In the genomic region with DNA sequence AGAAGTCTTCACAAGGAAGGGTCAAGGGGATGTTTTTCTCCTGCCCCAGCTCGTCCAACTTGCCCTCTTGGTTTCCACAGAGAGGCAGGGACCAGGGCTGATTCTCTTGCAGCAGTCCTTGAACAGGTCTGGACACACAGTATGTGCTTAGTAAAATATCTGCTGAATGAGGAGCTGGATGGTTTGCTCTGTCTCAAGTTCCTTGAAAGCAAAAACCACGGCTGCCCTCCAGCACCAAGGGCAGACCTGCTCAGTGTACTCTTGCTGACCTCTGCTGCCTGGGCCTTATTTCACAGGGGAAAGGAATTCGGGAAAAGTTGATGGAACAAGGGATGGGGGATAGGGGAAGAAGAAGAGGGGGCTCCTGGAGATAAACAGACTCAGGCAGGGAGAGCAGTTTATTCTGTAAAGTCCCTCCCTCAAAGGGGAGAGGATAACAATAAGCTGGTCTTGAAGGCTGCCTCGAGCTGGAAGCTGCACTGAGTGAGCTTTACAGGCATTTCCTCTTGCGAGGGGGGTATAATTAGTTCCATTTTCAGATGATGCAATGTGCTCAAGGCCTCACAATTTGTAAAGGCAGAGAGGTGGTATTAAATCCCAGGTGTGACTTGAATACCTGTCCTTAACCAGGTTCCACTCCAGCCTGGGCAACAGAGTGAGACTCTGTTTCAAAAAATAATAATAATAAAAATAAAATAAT, we compare ENCODE assay signal across 16 cellular contexts. TPM values are rescaled to one million over a fixed set of nuclear protein-coding genes. Genes with fewer than 3 reads are reported as not detected.
DNase-seq lines count a peak whose midpoint lies in the region; ATAC-seq, FAIRE-seq and TF ChIP-seq lines count a peak whose summit lies in the region.
"Had no signal": no experiment of that assay in that cellular context is flagged by ENCODE, and none has a peak within 500 bp of the region (broad histone marks: within the 10 kb centered on the region; RNA-seq: fewer than 3 reads in every experiment).

No MANE protein-coding gene starts in this region.

- H3K9me3 Mint-ChIP-seq in dendritic cell treated with granulocyte-macrophage colony-stimulating factor and Interleukin-4, amounts not matched to agents 40 ng/mL and 50 ng/mL, for 4 days = peaks cover 8% of the 10 kb centered on the region

- DNase-seq in HepG2 (ENCODE audit: low spot score) (no peak), right lobe of liver (no peak), NOMO-1 treated with dmso at 0.1 percent for 144 hours (lab: John Stamatoyannopoulos, UW; ENCODE audit: unreplicated experiment) (peak; percentile 72), upper lobe of left lung (peak in 1 of 2 donors; percentile 32), SJCRH30 (no peak)
- DNase-seq: activated T-cell treated with anti-CD3 and anti-CD28 coated beads, Interleukin-2, amount 50 U/mL, for 48 hours; CD4-positive, alpha-beta memory T cell; foreskin melanocyte; NCI-H510A treated with DMSO at 0.1 percent for 48 hours; retina; T-helper 17 cell had no signal

- in situ Hi-C loops in HepG2 (cut with HindIII; ENCODE audit: extremely low pct_ligation_motif_present, low pct_unique_long_range_greater_than_20kb) = no loop called here

- intact Hi-C loops in HepG2 (cut with micrococcal nuclease; ENCODE audit: unreplicated experiment) = no loop called here
- intact Hi-C loops in right lobe of liver (cut with DNase I) = no loop called here
- intact Hi-C loops in dendritic cell treated with granulocyte-macrophage colony-stimulating factor and Interleukin-4, amounts not matched to agents 40 ng/mL and 50 ng/mL, for 4 days (cut with micrococcal nuclease) = no loop called here

- TF ChIP-seq POLR2A in HepG2 (IDR thresholded peaks at IDR 0.05; ENCODE audit: insufficient read depth in 1 of 2, low read depth in 2 of 2, low read length in 2 of 2) (no peak), right lobe of liver (IDR thresholded peaks at IDR 0.05) (no peak), upper lobe of left lung (IDR thresholded peaks at IDR 0.05) (no peak)

- TF ChIP-seq EP300 in HepG2 (IDR thresholded peaks at IDR 0.05; ENCODE audit: low read depth in 2 of 2, low read length in 2 of 2) = no peak
- TF ChIP-seq EP300 in HepG2 (CRISPR knock-in tag; IDR thresholded peaks at IDR 0.05; ENCODE audit: borderline replicate concordance) = no peak
- TF ChIP-seq EP300 in upper lobe of left lung (IDR thresholded peaks at IDR 0.05) = no peak

- no peak overlapping the region for H3K4me3 ChIP-seq in HepG2 (replicated peaks in 1 of 3; ENCODE audit: insufficient read depth in 1 of 3, low read depth in 2 of 3, low read length in 3 of 3)
- no peak overlapping the region for H3K4me3 ChIP-seq in right lobe of liver
- no peak overlapping the region for H3K4me3 ChIP-seq in upper lobe of left lung
- no peak overlapping the region for H3K4me3 ChIP-seq in SJCRH30

- H3K9me3 ChIP-seq in HepG2 (ENCODE audit: low read length) (no peaks in the 10 kb centered on the region), right lobe of liver (no peaks in the 10 kb centered on the region), upper lobe of left lung (no peaks in the 10 kb centered on the region), SJCRH30 (replicated peaks) (no peaks in the 10 kb centered on the region)

- H3K36me3 Mint-ChIP-seq in dendritic cell treated with granulocyte-macrophage colony-stimulating factor and Interleukin-4, amounts not matched to agents 40 ng/mL and 50 ng/mL, for 4 days (ENCODE audit: low read depth) = no peaks in the 10 kb centered on the region
- H3K36me3 Mint-ChIP-seq: CD4-positive, alpha-beta memory T cell; memory B cell had no signal

- H3K9ac ChIP-seq in HepG2 (ENCODE audit: insufficient read depth, low read depth, low read length) = no peak overlapping the region

- H3K27ac Mint-ChIP-seq in dendritic cell treated with granulocyte-macrophage colony-stimulating factor and Interleukin-4, amounts not matched to agents 40 ng/mL and 50 ng/mL, for 4 days = peak overlapping the region; percentile 7
- H3K27ac Mint-ChIP-seq: memory B cell, T-helper 17 cell had no signal

- H2AFZ ChIP-seq in HepG2 (ENCODE audit: low read length) = no peak overlapping the region

- BruUV-seq in HepG2 (replicated peaks; lab: Mats Ljungman, UMichigan) = no TSS peak

- CTCF ChIA-PET in HepG2 (lab: Yijun Ruan, JAX; ENCODE audit: low intra/inter-chr PET ratio, low total read pairs) = no interaction called here

- no peak for TF ChIP-seq CTCF in HepG2 (CRISPR knock-in tag; IDR thresholded peaks at IDR 0.05)
- TF ChIP-seq CTCF in right lobe of liver (IDR thresholded peaks at IDR 0.05) = peak in 1 of 4 donors; percentile 29
- peak in 1 of 6 experiments; percentile 15 for TF ChIP-seq CTCF in upper lobe of left lung (IDR thresholded peaks at IDR 0.05)

- H3K27ac ChIP-seq in HepG2 (ENCODE audit: extremely low read length, insufficient read depth, low read length) (no peak overlapping the region), right lobe of liver (no peak overlapping the region), upper lobe of left lung (peak overlapping the region in 3 of 4 donors; percentile 6 to 48 (median 16)), SJCRH30 (no peak overlapping the region)

- no peaks in the 10 kb centered on the region for H4K20me1 ChIP-seq in HepG2 (ENCODE audit: insufficient read depth, low read length)

- H3K4me3 Mint-ChIP-seq in dendritic cell treated with granulocyte-macrophage colony-stimulating factor and Interleukin-4, amounts not matched to agents 40 ng/mL and 50 ng/mL, for 4 days = no peak overlapping the region
- H3K4me3 Mint-ChIP-seq: CD4-positive, alpha-beta memory T cell; memory B cell; T-helper 17 cell had no signal

- H3K4me1 ChIP-seq in HepG2 (ENCODE audit: insufficient read depth, low read length) (peaks cover under 1% of the 10 kb centered on the region; the same call in 1 of the 2 replicates), right lobe of liver (peaks cover 0 to 89% (median 21%) of the 10 kb centered on the region in 4 donors), upper lobe of left lung (peaks cover 47 to 94% (median 71%) of the 10 kb centered on the region in 4 donors), SJCRH30 (no peaks in the 10 kb centered on the region)

- no peak for FAIRE-seq in HepG2 (lab: Jason Lieb, UNC)

- POLR2A ChIA-PET in HepG2 (lab: Yijun Ruan, JAX) = no interaction called here

- WGBS in HepG2 (ENCODE audit: low lambda C conversion rate) = 21% methylated on average over 5 of the region's 5 CpGs
- 24% methylated on average over 4 of the region's 5 CpGs for WGBS in right lobe of liver (ENCODE audit: insufficient coverage, low coverage, low lambda C conversion rate, missing lambda C conversion rate)
- 14 to 29% methylated on average over 5 of the region's 5 CpGs for WGBS in upper lobe of left lung, 2 donors

- no peaks in the 10 kb centered on the region for H3K36me3 ChIP-seq in HepG2 (replicated peaks in 1 of 2; ENCODE audit: control insufficient read depth in 1 of 2, insufficient read depth in 2 of 2, low read length in 2 of 2)
- H3K36me3 ChIP-seq in right lobe of liver = peaks cover 0 to 3% (median 0%) of the 10 kb centered on the region in 4 donors
- H3K36me3 ChIP-seq in upper lobe of left lung = no peaks in the 10 kb centered on the region
- H3K36me3 ChIP-seq in SJCRH30 = no peaks in the 10 kb centered on the region

- no peak overlapping the region for H3K4me2 ChIP-seq in HepG2 (ENCODE audit: low read depth, low read length)

- H3K4me1 Mint-ChIP-seq in dendritic cell treated with granulocyte-macrophage colony-stimulating factor and Interleukin-4, amounts not matched to agents 40 ng/mL and 50 ng/mL, for 4 days (ENCODE audit: low read depth) = peaks cover 46% of the 10 kb centered on the region
- H3K4me1 Mint-ChIP-seq: memory B cell had no signal

- H3K27me3 Mint-ChIP-seq in dendritic cell treated with granulocyte-macrophage colony-stimulating factor and Interleukin-4, amounts not matched to agents 40 ng/mL and 50 ng/mL, for 4 days = peaks cover 3% of the 10 kb centered on the region
- H3K27me3 Mint-ChIP-seq: CD4-positive, alpha-beta memory T cell; memory B cell had no signal

- ATAC-seq in HepG2 = no peak
- ATAC-seq in right lobe of liver = no peak
- ATAC-seq in upper lobe of left lung (ENCODE audit: low FRiP score in 2 of 2) = no peak
- ATAC-seq in GM21723 (IDR thresholded peaks at IDR 0.05; ENCODE audit: unreplicated experiment) = no peak
- ATAC-seq in GM21717 (IDR thresholded peaks at IDR 0.05; ENCODE audit: unreplicated experiment) = no peak
- ATAC-seq: T-helper 17 cell had no signal

- H3K27me3 ChIP-seq in HepG2 (ENCODE audit: control insufficient read depth in 1 of 2, insufficient read depth in 2 of 2, low read length in 2 of 2) (0 out of 5 replicates have a peak, but pooled peaks cover 0 to 1% of the 10 kb centered on the region in 2 experiments), right lobe of liver (no peaks in the 10 kb centered on the region), upper lobe of left lung (no peaks in the 10 kb centered on the region), SJCRH30 (no peaks in the 10 kb centered on the region)

- no peak for TF ChIP-seq RAD21 in HepG2 (CRISPR knock-in tag; IDR thresholded peaks at IDR 0.05)

- H3K79me2 ChIP-seq in HepG2 (ENCODE audit: insufficient read depth, low read length) = no peaks in the 10 kb centered on the region

RNA-seq across cellular contexts. Expression of a gene that starts 10.3 kb away (rescaled TPM):
- total RNA-seq in HepG2 (2016; rRNA removed; fragmentation: Illumina TruSeq; extraction: Trizol) (0.04 TPM in 1 of 2 replicates, not detected in the other), right lobe of liver (10 to 100 TPM in 2 of 6 experiments, 1 to 10 TPM in 4; 3.2 to 54.3 (median 6.7) TPM), upper lobe of left lung (10 to 100 TPM in 5 of 6 donors, 1 to 10 TPM in 1; 8.9 to 34.6 (median 17.3) TPM)
- not detected in 2 replicates for total RNA-seq in HepG2 (2016; cell fraction: cytosol; rRNA removed; fragmentation: Illumina TruSeq; extraction: Trizol; ENCODE audit: low read depth)
- 0.04 TPM in 1 of 2 replicates, not detected in the other for total RNA-seq in HepG2 (2016; cell fraction: insoluble cytoplasmic fraction; rRNA removed; fragmentation: Illumina TruSeq; extraction: Trizol)
- not detected in 2 replicates for total RNA-seq in HepG2 (2016; cell fraction: membrane; rRNA removed; fragmentation: Illumina TruSeq; extraction: Trizol)
- not detected in 2 replicates for total RNA-seq in HepG2 (2016; cell fraction: nucleus; rRNA removed; fragmentation: Illumina TruSeq; extraction: Trizol)
- polyA plus RNA-seq in HepG2 (2011; rRNA removed) = 0.03 TPM in 1 of 2 replicates, not detected in the other
- 0.01 TPM in 1 of 2 replicates, not detected in the other for polyA plus RNA-seq in HepG2 (2011; cell fraction: cytosol; rRNA removed)
- polyA plus RNA-seq in HepG2 (2011; cell fraction: nucleus; rRNA removed) = not detected in 2 replicates
- polyA plus RNA-seq in HepG2 (2012) = not detected in 2 replicates
- polyA plus RNA-seq in HepG2 (2016; cell fraction: cytosol; fragmentation: Illumina TruSeq; extraction: Trizol; ENCODE audit: low read depth) = not detected in 2 replicates
- polyA plus RNA-seq in HepG2 (2016; cell fraction: insoluble cytoplasmic fraction; fragmentation: Illumina TruSeq; extraction: Trizol; ENCODE audit: low read depth) = not detected in 2 replicates
- polyA plus RNA-seq in HepG2 (2016; cell fraction: membrane; fragmentation: Illumina TruSeq; extraction: Trizol; ENCODE audit: low read depth) = not detected in 2 replicates
- polyA plus RNA-seq in HepG2 (2016; cell fraction: nucleus; fragmentation: Illumina TruSeq; extraction: Trizol; ENCODE audit: insufficient read depth, low read depth) = not detected in 2 replicates
- 9.6 TPM in 1 of 2 replicates, not detected in the other for polyA minus RNA-seq in HepG2 (2011; rRNA and poly(A)+ RNA removed; ENCODE audit: low replicate concordance)
- polyA minus RNA-seq in HepG2 (2011; cell fraction: cytosol; rRNA and poly(A)+ RNA removed) = not detected in 2 replicates
- not detected in 2 replicates for polyA minus RNA-seq in HepG2 (2011; cell fraction: nucleus; rRNA and poly(A)+ RNA removed)
- total RNA-seq in SJCRH30 (2014; rRNA removed; shearing (Covaris generic)) = 9.5 and 9.7 TPM in 2 replicates
- total RNA-seq: chondrocyte had no signal

Comparison
In these comparisons a context has a peak if more than half of its experiments do, and no peak if none do; other contexts are left out.
1. H3K27ac ChIP-seq: peak in upper lobe of left lung (3 of 4); none in HepG2 (single experiment), right lobe of liver (0 of 3) and SJCRH30 (single experiment).